In the genomic region with DNA sequence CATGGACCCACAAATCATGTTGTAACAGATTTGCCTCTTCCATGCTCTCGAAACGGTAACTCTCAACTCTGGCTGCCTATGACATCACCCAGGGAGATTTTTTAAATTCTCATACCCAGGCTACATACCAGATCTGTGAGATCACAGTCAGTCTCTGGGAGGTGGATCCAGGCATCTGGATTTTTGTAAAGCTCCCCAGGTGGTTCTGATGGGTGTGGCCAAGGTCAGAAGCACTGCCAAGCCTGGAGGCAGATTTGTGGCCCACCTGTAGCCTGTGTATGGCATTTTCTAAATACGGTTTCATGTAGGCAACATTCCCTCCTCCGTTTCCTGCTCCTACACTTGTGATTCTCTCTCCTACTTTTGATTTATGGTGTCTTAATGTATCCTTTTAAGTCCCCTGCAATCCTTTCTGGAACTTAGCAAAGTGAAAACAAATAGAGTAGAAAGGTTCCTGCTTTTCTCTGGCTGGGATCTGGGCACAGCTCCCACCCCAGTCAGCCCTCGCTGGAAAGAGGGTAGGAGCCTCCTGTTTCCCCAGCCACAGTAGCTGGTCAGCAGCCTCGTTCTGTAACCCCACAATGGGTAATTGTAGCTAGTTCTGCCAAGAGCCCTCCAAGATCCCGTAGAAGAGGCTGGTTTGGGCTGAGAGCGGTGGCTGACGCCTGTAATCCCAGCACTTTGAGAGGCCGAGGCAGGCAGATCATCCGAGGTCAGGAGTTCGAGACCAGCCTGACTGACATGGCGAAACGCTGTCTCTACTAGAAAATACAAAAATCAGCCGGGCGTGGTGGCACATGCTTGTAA, we compare ENCODE assay signal across 11 cellular contexts.
DNase-seq lines count a peak whose midpoint lies in the region; ATAC-seq and TF ChIP-seq lines count a peak whose summit lies in the region.
"Had no signal": no experiment of that assay in that cellular context is flagged by ENCODE, and none has a peak within 500 bp of the region (broad histone marks: within the 10 kb centered on the region; RNA-seq: fewer than 3 reads in every experiment).

No MANE protein-coding gene starts in this region.

- no peak overlapping the region for H3K4me3 ChIP-seq in AG04449 (ENCODE audit: low read depth, low read length)
- H3K4me3 ChIP-seq in HUES64 (ENCODE audit: low read length): no peak overlapping the region
- H3K4me3 ChIP-seq in mesodermal cell (ENCODE audit: extremely low read depth, insufficient read depth, low read length, poor library complexity, severe bottlenecking): no peak overlapping the region

- H3K9ac ChIP-seq in HUES64 (ENCODE audit: low read depth, low read length): peak overlapping the region; percentile 32; the same call in 1 of the 2 replicates

- H3K27ac ChIP-seq in HUES64 (ENCODE audit: low read depth, low read length): peak overlapping the region; percentile 80
- H3K27ac ChIP-seq in mesodermal cell (ENCODE audit: low read depth, low read length, severe bottlenecking): peak overlapping the region; percentile 82

- 77% methylated on average over 15 of the region's 16 CpGs for WGBS in HUES64
- WGBS in mesodermal cell (ENCODE audit: insufficient coverage in 2 of 2), 2 experiments: 79% methylated on average over 14 to 15 of the region's 16 CpGs

- H3K36me3 Mint-ChIP-seq in chondrocyte (ENCODE audit: low read depth): no peaks in the 10 kb centered on the region
- H3K36me3 Mint-ChIP-seq: activated CD8-positive, alpha-beta memory T cell treated with anti-CD3 and anti-CD28 coated beads, Interleukin-2, amount 10 ng/mL, durations not matched to agents 7 days and 5 days had no signal

- no peaks in the 10 kb centered on the region for H3K9me3 Mint-ChIP-seq in chondrocyte (ENCODE audit: low read depth)

- H3K27me3 ChIP-seq in HUES64 (ENCODE audit: insufficient read depth, low read length): 0 out of 2 replicates have a peak, but pooled peaks cover 3% of the 10 kb centered on the region

- no peak for TF ChIP-seq CTCF in AG04449 (IDR thresholded peaks at IDR 0.05; ENCODE audit: insufficient read depth, low read length, missing control alignments)
- peak; percentile 14 for TF ChIP-seq CTCF in chondrocyte (IDR thresholded peaks at IDR 0.05)

- DNase-seq in AG04449 (ENCODE audit: low read depth, low spot score) (peak; percentile 63), chondrocyte (ENCODE audit: low spot score) (peak; percentile 26), NCI-H1092 treated with DMSO at 0.1 percent for 48 hours (lab: John Stamatoyannopoulos, UW) (no peak), DMS79 treated with DMSO at 0.1 percent for 48 hours (lab: John Stamatoyannopoulos, UW) (no peak)
- no peak for DNase-seq in NK-92 treated with Interleukin-12 subunit alpha and Interleukin-12 subunit beta, amount 100 ng/mL, for 24 hours (lab: John Stamatoyannopoulos, UW)
- DNase-seq: activated CD8-positive, alpha-beta memory T cell treated with anti-CD3 and anti-CD28 coated beads, Interleukin-2, amount 10 ng/mL, durations not matched to agents 7 days and 5 days; NCI-H446 treated with DMSO at 0.1 percent for 48 hours; stimulated activated CD4-positive, alpha-beta T cell treated with anti-CD3 and anti-CD28 coated beads, Interleukin-4, amount 100 ng/mL, for 1 hour had no signal

- CTCF ChIA-PET in AG04449 (lab: Yijun Ruan, JAX): no interaction called here

- no peaks in the 10 kb centered on the region for H3K36me3 ChIP-seq in HUES64 (ENCODE audit: insufficient read depth, low read length)
- H3K36me3 ChIP-seq in mesodermal cell (ENCODE audit: control insufficient read depth, insufficient read depth, low read length): no peaks in the 10 kb centered on the region

- H3K27ac Mint-ChIP-seq in chondrocyte (ENCODE audit: unreplicated experiment): peak overlapping the region; percentile 88
- H3K27ac Mint-ChIP-seq: activated CD8-positive, alpha-beta memory T cell treated with anti-CD3 and anti-CD28 coated beads, Interleukin-2, amount 10 ng/mL, durations not matched to agents 7 days and 5 days had no signal

- H3K4me1 Mint-ChIP-seq in chondrocyte (ENCODE audit: low read depth): peaks cover 14% of the 10 kb centered on the region
- H3K4me1 Mint-ChIP-seq: activated CD8-positive, alpha-beta memory T cell treated with anti-CD3 and anti-CD28 coated beads, Interleukin-2, amount 10 ng/mL, durations not matched to agents 7 days and 5 days had no signal

- H3K9me3 ChIP-seq in HUES64 (ENCODE audit: insufficient read depth, low read depth, low read length) (no peaks in the 10 kb centered on the region), mesodermal cell (ENCODE audit: control insufficient read depth, low read length) (no peaks in the 10 kb centered on the region)

- POLR2A ChIA-PET in AG04449 (lab: Yijun Ruan, JAX): no interaction called here

- no peak overlapping the region for H3K4me3 Mint-ChIP-seq in chondrocyte (ENCODE audit: unreplicated experiment)
- H3K4me3 Mint-ChIP-seq: activated CD8-positive, alpha-beta memory T cell treated with anti-CD3 and anti-CD28 coated beads, Interleukin-2, amount 10 ng/mL, durations not matched to agents 7 days and 5 days had no signal

- peaks cover 30% of the 10 kb centered on the region for H3K4me1 ChIP-seq in HUES64 (ENCODE audit: insufficient read depth, low read length)
- peaks cover 25% of the 10 kb centered on the region for H3K4me1 ChIP-seq in mesodermal cell (ENCODE audit: control insufficient read depth, insufficient read depth, low read length, poor library complexity, severe bottlenecking)

- H3K27me3 Mint-ChIP-seq in chondrocyte (ENCODE audit: low read depth): no peaks in the 10 kb centered on the region

- ATAC-seq in HG02884 (IDR thresholded peaks at IDR 0.05; ENCODE audit: unreplicated experiment): no peak
- ATAC-seq: activated CD8-positive, alpha-beta memory T cell treated with anti-CD3 and anti-CD28 coated beads, Interleukin-2, amount 10 ng/mL, durations not matched to agents 7 days and 5 days had no signal

Comparison
In these comparisons a context has a peak if more than half of its experiments do, and no peak if none do; other contexts are left out.
1. DNase-seq: peak in AG04449 (single experiment) and chondrocyte (single experiment); none in NCI-H1092 treated with DMSO at 0.1 percent for 48 hours (single experiment), DMS79 treated with DMSO at 0.1 percent for 48 hours (single experiment) and NK-92 treated with Interleukin-12 subunit alpha and Interleukin-12 subunit beta, amount 100 ng/mL, for 24 hours (single experiment).